28 cellular contexts compared by ENCODE assay signal in genomic region chr5:111422747-111423455, GRCh38.
"Had no signal": no experiment of that assay in that cellular context is flagged by ENCODE, and none has a peak within 500 bp of the region (broad histone marks: within the 10 kb centered on the region; RNA-seq: fewer than 3 reads in every experiment).

No MANE protein-coding gene starts in this region.

- H3K4me1 Mint-ChIP-seq: activated CD8-positive, alpha-beta memory T cell treated with anti-CD3 and anti-CD28 coated beads, Interleukin-2, amount 10 ng/mL, durations not matched to agents 7 days and 5 days; activated naive CD8-positive, alpha-beta T cell treated with anti-CD3 and anti-CD28 coated beads, Interleukin-2, amount 10 ng/mL, durations not matched to agents 7 days and 5 days; endodermal cell had no signal

- H3K4me1 ChIP-seq: ascending aorta had no signal

- H3K27me3 Mint-ChIP-seq: activated CD4-positive, alpha-beta memory T cell treated with anti-CD3 and anti-CD28 coated beads for 36 hours; activated CD4-positive, alpha-beta T cell treated with anti-CD3 and anti-CD28 coated beads for 36 hours; activated CD4-positive, alpha-beta T cell treated with anti-CD3 and anti-CD28 coated beads, Interleukin-2, amount 10 ng/mL, durations not matched to agents 24 days and 14 days; activated CD8-positive, alpha-beta memory T cell treated with anti-CD3 and anti-CD28 coated beads, Interleukin-2, amount 10 ng/mL, durations not matched to agents 7 days and 5 days; activated naive CD8-positive, alpha-beta T cell treated with anti-CD3 and anti-CD28 coated beads, Interleukin-2, amount 10 ng/mL, durations not matched to agents 7 days and 5 days; central memory CD8-positive, alpha-beta T cell; dendritic cell treated with granulocyte-macrophage colony-stimulating factor and Interleukin-4, amounts not matched to agents 40 ng/mL and 50 ng/mL, for 4 days; T-cell; T-helper 17 cell had no signal

- DNase-seq: activated CD4-positive, alpha-beta memory T cell treated with anti-CD3 and anti-CD28 coated beads for 36 hours; activated CD4-positive, alpha-beta T cell treated with anti-CD3 and anti-CD28 coated beads for 36 hours; activated CD4-positive, alpha-beta T cell treated with anti-CD3 and anti-CD28 coated beads, Interleukin-2, amount 10 ng/mL, durations not matched to agents 24 days and 14 days; activated CD4-positive, CD25-positive, alpha-beta regulatory T cell; activated CD4-positive, CD25-positive, alpha-beta regulatory T cell treated with anti-CD3 and anti-CD28 coated beads, Interleukin-2, amount 50 U/mL, for 72 hours; activated CD8-positive, alpha-beta memory T cell treated with anti-CD3 and anti-CD28 coated beads, Interleukin-2, amount 10 ng/mL, durations not matched to agents 7 days and 5 days; activated CD8-positive, alpha-beta memory T cell treated with anti-CD3 and anti-CD28 coated beads, Interleukin-2, amount 50 U/mL, for 4 hours; activated CD8-positive, alpha-beta T cell treated with anti-CD3 and anti-CD28 coated beads, Interleukin-2, amount 10 ng/mL, durations not matched to agents 7 days and 5 days; activated effector memory CD4-positive, alpha-beta T cell treated with Interleukin-2 at 50 U/mL for 16 hours; activated gamma-delta T cell treated with Interleukin-2 at 50 U/mL for 16 hours; activated naive CD4-positive, alpha-beta T cell treated with anti-CD3 and anti-CD28 coated beads for 36 hours; activated naive CD8-positive, alpha-beta T cell treated with anti-CD3 and anti-CD28 coated beads, Interleukin-2, amount 10 ng/mL, durations not matched to agents 7 days and 5 days; activated T-cell treated with anti-CD3 and anti-CD28 coated beads, Interleukin-2, amount 50 U/mL, for 1 hour; activated T-cell treated with anti-CD3 and anti-CD28 coated beads, Interleukin-2, amount 50 U/mL, for 72 hours; brain microvascular endothelial cell; dorsolateral prefrontal cortex; effector memory CD4-positive, alpha-beta T cell; endodermal cell; foreskin fibroblast; head of caudate nucleus; T-cell; T-helper 17 cell had no signal

- H3K27ac Mint-ChIP-seq: activated CD4-positive, alpha-beta memory T cell treated with anti-CD3 and anti-CD28 coated beads for 36 hours; activated CD4-positive, alpha-beta T cell treated with anti-CD3 and anti-CD28 coated beads for 36 hours; activated CD4-positive, alpha-beta T cell treated with anti-CD3 and anti-CD28 coated beads, Interleukin-2, amount 10 ng/mL, durations not matched to agents 24 days and 14 days; activated CD8-positive, alpha-beta memory T cell treated with anti-CD3 and anti-CD28 coated beads, Interleukin-2, amount 10 ng/mL, durations not matched to agents 7 days and 5 days; activated CD8-positive, alpha-beta T cell treated with anti-CD3 and anti-CD28 coated beads, Interleukin-2, amount 10 ng/mL, durations not matched to agents 7 days and 5 days; activated naive CD4-positive, alpha-beta T cell treated with anti-CD3 and anti-CD28 coated beads for 36 hours; activated naive CD4-positive, alpha-beta T cell treated with anti-CD3 and anti-CD28 coated beads, Interleukin-2, amount 50 U/mL, for 72 hours; activated naive CD8-positive, alpha-beta T cell treated with anti-CD3 and anti-CD28 coated beads, Interleukin-2, amount 10 ng/mL, durations not matched to agents 7 days and 5 days; dendritic cell treated with granulocyte-macrophage colony-stimulating factor and Interleukin-4, amounts not matched to agents 40 ng/mL and 50 ng/mL, for 4 days; endodermal cell; T-cell; T-helper 17 cell had no signal

- H3K4me3 ChIP-seq: ascending aorta, coronary artery, dorsolateral prefrontal cortex had no signal

- H3K27ac ChIP-seq: ascending aorta, brain microvascular endothelial cell, coronary artery had no signal

- ATAC-seq: activated CD8-positive, alpha-beta memory T cell treated with anti-CD3 and anti-CD28 coated beads, Interleukin-2, amount 10 ng/mL, durations not matched to agents 7 days and 5 days; activated CD8-positive, alpha-beta T cell treated with anti-CD3 and anti-CD28 coated beads, Interleukin-2, amount 10 ng/mL, durations not matched to agents 7 days and 5 days; activated T-cell treated with anti-CD3 and anti-CD28 coated beads, Interleukin-2, amount 50 U/mL, for 72 hours; esophagus mucosa; T-cell; T-helper 17 cell had no signal

- H3K27me3 ChIP-seq: ascending aorta, brain microvascular endothelial cell, dorsolateral prefrontal cortex had no signal

- H3K9me3 Mint-ChIP-seq: dendritic cell treated with granulocyte-macrophage colony-stimulating factor and Interleukin-4, amounts not matched to agents 40 ng/mL and 50 ng/mL, for 4 days had no signal

- H3K4me3 Mint-ChIP-seq: activated CD4-positive, alpha-beta memory T cell treated with anti-CD3 and anti-CD28 coated beads for 36 hours; activated CD4-positive, alpha-beta T cell treated with anti-CD3 and anti-CD28 coated beads for 36 hours; activated CD4-positive, alpha-beta T cell treated with anti-CD3 and anti-CD28 coated beads, Interleukin-2, amount 10 ng/mL, durations not matched to agents 24 days and 14 days; activated CD8-positive, alpha-beta memory T cell treated with anti-CD3 and anti-CD28 coated beads, Interleukin-2, amount 10 ng/mL, durations not matched to agents 7 days and 5 days; activated CD8-positive, alpha-beta T cell treated with anti-CD3 and anti-CD28 coated beads, Interleukin-2, amount 10 ng/mL, durations not matched to agents 7 days and 5 days; activated naive CD4-positive, alpha-beta T cell treated with anti-CD3 and anti-CD28 coated beads for 36 hours; activated naive CD8-positive, alpha-beta T cell treated with anti-CD3 and anti-CD28 coated beads, Interleukin-2, amount 10 ng/mL, durations not matched to agents 7 days and 5 days; activated T-cell treated with anti-CD3 and anti-CD28 coated beads, Interleukin-2, amount 50 U/mL, for 72 hours; central memory CD8-positive, alpha-beta T cell; dendritic cell treated with granulocyte-macrophage colony-stimulating factor and Interleukin-4, amounts not matched to agents 40 ng/mL and 50 ng/mL, for 4 days; endodermal cell; T-cell; T-helper 17 cell had no signal

- H3K36me3 ChIP-seq: ascending aorta, brain microvascular endothelial cell had no signal

- H3K9me3 ChIP-seq: ascending aorta had no signal
